9 cellular contexts compared by ENCODE assay signal in the genomic region with DNA sequence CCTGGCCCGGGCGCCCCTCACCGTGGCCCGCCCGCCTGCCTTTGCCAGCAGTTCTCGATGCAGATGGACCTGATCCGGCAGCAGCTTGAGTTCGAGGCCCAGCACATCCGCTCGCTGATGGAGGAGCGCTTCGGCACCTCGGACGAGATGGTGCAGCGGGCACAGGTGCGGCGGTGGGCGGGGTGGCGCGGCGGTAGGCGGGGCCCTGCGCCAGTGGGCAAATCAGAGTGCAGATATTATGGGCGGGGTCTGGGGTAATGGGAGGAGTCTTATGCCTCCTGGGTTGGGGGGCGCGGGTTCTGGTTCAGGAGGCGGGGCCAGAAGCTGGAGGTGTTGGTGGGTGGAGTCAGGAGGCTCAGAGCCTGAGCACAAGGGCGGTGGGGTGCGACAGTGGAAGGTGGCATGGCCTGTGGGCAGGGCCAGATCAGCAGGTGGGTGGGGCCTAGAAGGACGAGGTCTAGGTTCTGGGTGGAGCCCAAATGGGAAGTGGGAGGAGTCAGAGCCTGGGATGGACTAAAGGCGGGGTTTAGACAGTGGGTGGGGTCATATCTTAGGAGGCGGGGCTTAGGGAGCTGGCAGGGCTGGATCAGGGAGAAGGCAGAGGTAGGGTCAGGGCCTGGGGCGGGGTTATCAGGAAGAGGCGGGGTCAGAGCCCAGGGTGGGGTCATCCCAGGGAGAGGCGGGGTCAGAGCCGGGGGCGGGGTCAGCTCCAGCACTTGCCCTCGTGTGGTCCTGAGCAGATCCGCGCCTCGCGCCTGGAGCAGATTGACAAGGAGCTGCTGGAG. TPM values are rescaled to one million over a fixed set of nuclear protein-coding genes. Genes with fewer than 3 reads are reported as not detected.
DNase-seq lines count a peak whose midpoint lies in the region; ATAC-seq, FAIRE-seq and TF ChIP-seq lines count a peak whose summit lies in the region.
"Had no signal": no experiment of that assay in that cellular context is flagged by ENCODE, and none has a peak within 500 bp of the region (broad histone marks: within the 10 kb centered on the region; RNA-seq: fewer than 3 reads in every experiment).

No MANE protein-coding gene starts in this region.

- no peak overlapping the region for H2AFZ ChIP-seq in astrocyte (ENCODE audit: low read depth, low read length)

- no peak overlapping the region for H3K4me2 ChIP-seq in astrocyte (ENCODE audit: low read length)

- H3K27me3 ChIP-seq in CD4-positive, alpha-beta memory T cell (ENCODE audit: insufficient read depth, low read length): peaks cover 11% of the 10 kb centered on the region
- H3K27me3 ChIP-seq in astrocyte (ENCODE audit: insufficient read depth, low read length) (peaks cover 24% of the 10 kb centered on the region), prostate gland (replicated peaks; ENCODE audit: insufficient read depth) (peaks cover 43% of the 10 kb centered on the region)

- H3K4me3 ChIP-seq in CD4-positive, alpha-beta memory T cell (ENCODE audit: low read length in 2 of 2): no peak overlapping the region
- no peak overlapping the region for H3K4me3 ChIP-seq in astrocyte (ENCODE audit: insufficient read depth, low read depth, low read length)
- no peak overlapping the region for H3K4me3 ChIP-seq in prostate gland

- peaks cover 6 to 17% (median 12%) of the 10 kb centered on the region in 4 donors for H3K4me1 Mint-ChIP-seq in CD4-positive, alpha-beta memory T cell
- H3K4me1 Mint-ChIP-seq in astrocyte (ENCODE audit: low read depth, unreplicated experiment): no peaks in the 10 kb centered on the region

- POLR2A ChIA-PET in CD4-positive, alpha-beta memory T cell (lab: Charles Lee; ENCODE audit: partially characterized antibody): interaction anchor here (0.8 to 3.7 kb wide), 7 partner anchors 8 to 35 kb away, joined by 3 to 20 read pairs (median 4); a partner anchor contains a TSS

- H3K4me1 ChIP-seq in CD4-positive, alpha-beta memory T cell (ENCODE audit: insufficient read depth, low read length): peaks cover 19% of the 10 kb centered on the region
- no peaks in the 10 kb centered on the region for H3K4me1 ChIP-seq in astrocyte (ENCODE audit: insufficient read depth, low read length)
- peaks cover 4% of the 10 kb centered on the region for H3K4me1 ChIP-seq in prostate gland (replicated peaks)

- no peak overlapping the region for H3K9ac ChIP-seq in astrocyte (ENCODE audit: low read length)

- ATAC-seq in GM19324 (IDR thresholded peaks at IDR 0.05; ENCODE audit: low FRiP score, unreplicated experiment): no peak

- FAIRE-seq in astrocyte (lab: Jason Lieb, UNC): no peak
- FAIRE-seq in urothelium cell line (lab: Jason Lieb, UNC): no peak

- H3K4me3 Mint-ChIP-seq in CD4-positive, alpha-beta memory T cell: peak overlapping the region in 6 of 8 donors; percentile 32 to 61 (median 56)
- H3K4me3 Mint-ChIP-seq in astrocyte (ENCODE audit: unreplicated experiment): no peak overlapping the region

- DNase-seq in CD4-positive, alpha-beta memory T cell: peak; percentile 51 to 70 (median 55)
- DNase-seq in HCEC 1CT (peak; percentile 47), SHP77 (lab: John Stamatoyannopoulos, UW) (peak; percentile 56 to 66), astrocyte (ENCODE audit: low read depth) (no peak), kidney glomerular epithelial cell (lab: John Stamatoyannopoulos, UW) (peak; percentile 23), urothelium cell line (ENCODE audit: low spot score) (peak; percentile 53), prostate gland (ENCODE audit: low spot score) (no peak)

- no peaks in the 10 kb centered on the region for H3K79me2 ChIP-seq in astrocyte (ENCODE audit: insufficient read depth, low read length)

- peak overlapping the region in 3 of 7 donors; percentile 62 to 87 (median 74) for H3K27ac Mint-ChIP-seq in CD4-positive, alpha-beta memory T cell
- H3K27ac Mint-ChIP-seq in astrocyte (ENCODE audit: unreplicated experiment): peak overlapping the region; percentile 77

- no peaks in the 10 kb centered on the region for H3K36me3 Mint-ChIP-seq in CD4-positive, alpha-beta memory T cell
- H3K36me3 Mint-ChIP-seq in astrocyte (ENCODE audit: low read depth, unreplicated experiment): peaks cover 11% of the 10 kb centered on the region

- peaks cover 0 to 2% (median 0%) of the 10 kb centered on the region in 8 donors for H3K9me3 Mint-ChIP-seq in CD4-positive, alpha-beta memory T cell
- no peaks in the 10 kb centered on the region for H3K9me3 Mint-ChIP-seq in astrocyte (ENCODE audit: unreplicated experiment)

- H3K36me3 ChIP-seq in CD4-positive, alpha-beta memory T cell (ENCODE audit: insufficient read depth, low read length): no peaks in the 10 kb centered on the region
- H3K36me3 ChIP-seq in astrocyte (ENCODE audit: insufficient read depth, low read length) (no peaks in the 10 kb centered on the region), prostate gland (no peaks in the 10 kb centered on the region)

- TF ChIP-seq CTCF in astrocyte (IDR thresholded peaks at IDR 0.05; ENCODE audit: insufficient read depth, low read depth, low read length) (no peak), prostate gland (IDR thresholded peaks at IDR 0.05) (no peak)

- peaks cover 18% of the 10 kb centered on the region for H4K20me1 ChIP-seq in astrocyte (ENCODE audit: insufficient read depth, low read length)

- intact Hi-C loops in CD4-positive, alpha-beta memory T cell (cut with micrococcal nuclease): no loop called here
- intact Hi-C loops in prostate gland (cut with DNase I): no loop called here

- H3K9me3 ChIP-seq in CD4-positive, alpha-beta memory T cell (ENCODE audit: control insufficient read depth in 1 of 2, low read length in 2 of 2): no peaks in the 10 kb centered on the region
- H3K9me3 ChIP-seq in astrocyte (ENCODE audit: insufficient read depth, low read depth, low read length) (no peaks in the 10 kb centered on the region), prostate gland (no peaks in the 10 kb centered on the region)

- TF ChIP-seq POLR2A in prostate gland (IDR thresholded peaks at IDR 0.05): no peak

- no peak overlapping the region for H3K27ac ChIP-seq in CD4-positive, alpha-beta memory T cell (ENCODE audit: low read depth, low read length)
- H3K27ac ChIP-seq in astrocyte (ENCODE audit: low read depth, low read length) (no peak overlapping the region), prostate gland (no peak overlapping the region)

- WGBS in prostate gland: 7% methylated on average over 40 of the region's 42 CpGs

- H3K27me3 Mint-ChIP-seq in CD4-positive, alpha-beta memory T cell: peaks cover 20 to 38% of the 10 kb centered on the region in 2 donors
- peaks cover 29% of the 10 kb centered on the region for H3K27me3 Mint-ChIP-seq in astrocyte (ENCODE audit: low read depth, unreplicated experiment)

- CTCF ChIA-PET in CD4-positive, alpha-beta memory T cell (lab: Charles Lee; ENCODE audit: partially characterized antibody): interaction anchor here (1.0 kb wide), 1 partner anchor 10 kb away, joined by 3 read pairs; no protein-coding TSS in a partner anchor

RNA-seq across cellular contexts. Expression of a gene that starts 5.6 kb away (rescaled TPM):
- total RNA-seq in CD4-positive, alpha-beta memory T cell: not detected
- not detected for polyA plus RNA-seq in CD4-positive, alpha-beta memory T cell
- total RNA-seq in astrocyte (5.5 and 7.1 TPM in 2 replicates), prostate gland (1 to 10 TPM in 1 of 2 donors, under 1 TPM in 1; 0.05 to 2.2 TPM)
- total RNA-seq: kidney epithelial cell had no signal

RNA-seq across cellular contexts. Expression of a gene that starts 17.3 kb away (rescaled TPM):
- total RNA-seq in CD4-positive, alpha-beta memory T cell: 1,000 to 10,000 TPM; 1,715 to 1,828 TPM
- polyA plus RNA-seq in CD4-positive, alpha-beta memory T cell: 1,000 to 10,000 TPM; 2,575 to 2,757 TPM
- total RNA-seq in astrocyte (973 and 1,045 TPM in 2 replicates), prostate gland (1,000 to 10,000 TPM; 3,102 to 5,853 TPM)

RNA-seq across cellular contexts. Expression of a gene that starts 23.5 kb away (rescaled TPM):
- total RNA-seq in CD4-positive, alpha-beta memory T cell: 10 to 100 TPM; 68.8 to 79.8 TPM
- polyA plus RNA-seq in CD4-positive, alpha-beta memory T cell: 10 to 100 TPM; 41.5 to 48.9 TPM
- 30.2 and 32.4 TPM in 2 replicates for total RNA-seq in astrocyte
- total RNA-seq in prostate gland: 10 to 100 TPM; 54.0 to 93.0 TPM

RNA-seq across cellular contexts. Expression of a gene that starts 34.6 kb away (rescaled TPM):
- total RNA-seq in CD4-positive, alpha-beta memory T cell: 1 to 10 TPM; 3.1 to 3.7 TPM
- not detected for polyA plus RNA-seq in CD4-positive, alpha-beta memory T cell
- total RNA-seq in astrocyte: 2.7 and 3.9 TPM in 2 replicates
- 10 to 100 TPM in 1 of 2 donors, 1 to 10 TPM in 1; 8.1 to 22.9 TPM for total RNA-seq in prostate gland

RNA-seq across cellular contexts. Expression of a gene that starts 35.5 kb away (rescaled TPM):
- 1 to 10 TPM; 2.9 to 3.3 TPM for total RNA-seq in CD4-positive, alpha-beta memory T cell
- 1 to 10 TPM in 1 of 2 donors, under 1 TPM in 1; 1.00 to 2.8 TPM for polyA plus RNA-seq in CD4-positive, alpha-beta memory T cell
- total RNA-seq in astrocyte (5.7 and 6.6 TPM in 2 replicates), prostate gland (100 to 1,000 TPM in 1 of 2 donors, 10 to 100 TPM in 1; 61.9 to 349 TPM)

Comparison
In these comparisons a context has a peak if more than half of its experiments do, and no peak if none do; other contexts are left out.
1. DNase-seq: peak in CD4-positive, alpha-beta memory T cell (5 of 5), HCEC 1CT (single experiment), SHP77 (2 of 2), kidney glomerular epithelial cell (single experiment) and urothelium cell line (single experiment); none in astrocyte (single experiment) and prostate gland (single experiment).